Comparison of ENCODE assay signal across 15 cellular contexts in genomic region chrX:153537080-153537479, GRCh38. TPM values are rescaled to one million over a fixed set of nuclear protein-coding genes. Genes with fewer than 3 reads are reported as not detected.
A peak's percentile ranks its signal among the peaks of the same experiment; 100 is the strongest.
DNase-seq lines count a peak whose midpoint lies in the region; ATAC-seq and TF ChIP-seq lines count a peak whose summit lies in the region.
"Had no signal": no experiment of that assay in that cellular context is flagged by ENCODE, and none has a peak within 500 bp of the region (broad histone marks: within the 10 kb centered on the region; RNA-seq: fewer than 3 reads in every experiment).

No MANE protein-coding gene starts in this region.

- H3K27me3 ChIP-seq in layer of hippocampus (ENCODE audit: control insufficient read depth, insufficient read depth, low read length), result no peaks in the 10 kb centered on the region

- H3K27ac Mint-ChIP-seq in type B pancreatic cell, result no peak overlapping the region
- H3K27ac Mint-ChIP-seq: CD14-positive monocyte; CD8-positive, alpha-beta T cell; HFFc6 had no signal

- no peaks in the 10 kb centered on the region for H3K36me3 Mint-ChIP-seq in type B pancreatic cell
- H3K36me3 Mint-ChIP-seq: CD14-positive monocyte; CD8-positive, alpha-beta T cell had no signal

- H3K4me1 Mint-ChIP-seq in type B pancreatic cell (ENCODE audit: unreplicated experiment), result no peaks in the 10 kb centered on the region
- H3K4me1 Mint-ChIP-seq: CD14-positive monocyte had no signal

- DNase-seq in type B pancreatic cell (ENCODE audit: extremely low spot score, unreplicated experiment), result no peak
- no peak for DNase-seq in T1000 (lab: John Stamatoyannopoulos, UW)
- DNase-seq: CD8-positive, alpha-beta T cell; COR-L47; GF-D8; HCEC 1CT; HFFc6 had no signal

- H3K27me3 Mint-ChIP-seq in type B pancreatic cell, result no peaks in the 10 kb centered on the region

- H3K4me3 Mint-ChIP-seq in type B pancreatic cell, result no peak overlapping the region
- H3K4me3 Mint-ChIP-seq: CD14-positive monocyte; CD8-positive, alpha-beta T cell; HFFc6 had no signal

- H3K9me3 Mint-ChIP-seq in type B pancreatic cell, result no peaks in the 10 kb centered on the region
- H3K9me3 Mint-ChIP-seq: CD8-positive, alpha-beta T cell; HFFc6 had no signal

- TF ChIP-seq CTCF in type B pancreatic cell (conservative IDR thresholded peaks at IDR 0.05), result no peak

- H3K27ac ChIP-seq in angular gyrus (ENCODE audit: low read depth, low read length) (peak overlapping the region; percentile 30), layer of hippocampus (ENCODE audit: low read depth, low read length) (peak overlapping the region; percentile 1)
- H3K27ac ChIP-seq: A549 had no signal

- peak; percentile 5; the same call in 2 of the 3 replicates for ATAC-seq in SK-N-SH treated with all-trans-retinoic acid at 6 μM for 48 hours
- ATAC-seq in HG03432 (IDR thresholded peaks at IDR 0.05; ENCODE audit: unreplicated experiment), result no peak
- ATAC-seq: A549; CD8-positive, alpha-beta T cell; HepG2 had no signal

TF ChIP-seq in SK-N-SH treated with all-trans-retinoic acid at 6 μM for 48 hours, 23 proteins besides CTCF, POLR2A, EP300 and RAD21:
- TF ChIP-seq, protein P1, sequence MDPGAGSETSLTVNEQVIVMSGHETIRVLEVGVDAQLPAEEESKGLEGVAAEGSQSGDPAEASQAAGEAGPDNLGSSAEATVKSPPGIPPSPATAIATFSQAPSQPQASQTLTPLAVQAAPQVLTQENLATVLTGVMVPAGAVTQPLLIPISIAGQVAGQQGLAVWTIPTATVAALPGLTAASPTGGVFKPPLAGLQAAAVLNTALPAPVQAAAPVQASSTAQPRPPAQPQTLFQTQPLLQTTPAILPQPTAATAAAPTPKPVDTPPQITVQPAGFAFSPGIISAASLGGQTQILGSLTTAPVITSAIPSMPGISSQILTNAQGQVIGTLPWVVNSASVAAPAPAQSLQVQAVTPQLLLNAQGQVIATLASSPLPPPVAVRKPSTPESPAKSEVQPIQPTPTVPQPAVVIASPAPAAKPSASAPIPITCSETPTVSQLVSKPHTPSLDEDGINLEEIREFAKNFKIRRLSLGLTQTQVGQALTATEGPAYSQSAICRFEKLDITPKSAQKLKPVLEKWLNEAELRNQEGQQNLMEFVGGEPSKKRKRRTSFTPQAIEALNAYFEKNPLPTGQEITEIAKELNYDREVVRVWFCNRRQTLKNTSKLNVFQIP (CRISPR knock-in tag; IDR thresholded peaks at IDR 0.05; ENCODE audit: borderline replicate concordance, low read depth), result no peak
- TF ChIP-seq, protein P2, sequence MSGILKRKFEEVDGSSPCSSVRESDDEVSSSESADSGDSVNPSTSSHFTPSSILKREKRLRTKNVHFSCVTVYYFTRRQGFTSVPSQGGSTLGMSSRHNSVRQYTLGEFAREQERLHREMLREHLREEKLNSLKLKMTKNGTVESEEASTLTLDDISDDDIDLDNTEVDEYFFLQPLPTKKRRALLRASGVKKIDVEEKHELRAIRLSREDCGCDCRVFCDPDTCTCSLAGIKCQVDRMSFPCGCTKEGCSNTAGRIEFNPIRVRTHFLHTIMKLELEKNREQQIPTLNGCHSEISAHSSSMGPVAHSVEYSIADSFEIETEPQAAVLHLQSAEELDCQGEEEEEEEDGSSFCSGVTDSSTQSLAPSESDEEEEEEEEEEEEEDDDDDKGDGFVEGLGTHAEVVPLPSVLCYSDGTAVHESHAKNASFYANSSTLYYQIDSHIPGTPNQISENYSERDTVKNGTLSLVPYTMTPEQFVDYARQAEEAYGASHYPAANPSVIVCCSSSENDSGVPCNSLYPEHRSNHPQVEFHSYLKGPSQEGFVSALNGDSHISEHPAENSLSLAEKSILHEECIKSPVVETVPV (CRISPR knock-in tag; IDR thresholded peaks at IDR 0.05), result no peak
- TF ChIP-seq PPARA (CRISPR knock-in tag; IDR thresholded peaks at IDR 0.05; ENCODE audit: borderline replicate concordance), result no peak
- no peak for TF ChIP-seq SNAI2 (CRISPR knock-in tag; IDR thresholded peaks at IDR 0.05)
- TF ChIP-seq TSHZ2 (CRISPR knock-in tag; IDR thresholded peaks at IDR 0.05), result no peak
- TF ChIP-seq RARB (CRISPR knock-in tag; IDR thresholded peaks at IDR 0.05), result no peak
- TF ChIP-seq PATZ1 (CRISPR knock-in tag; IDR thresholded peaks at IDR 0.05; ENCODE audit: borderline replicate concordance), result no peak
- TF ChIP-seq GLIS3 (CRISPR knock-in tag; IDR thresholded peaks at IDR 0.05), result no peak
- no peak for TF ChIP-seq OSR1 (CRISPR knock-in tag; IDR thresholded peaks at IDR 0.05)
- TF ChIP-seq ESRRG (CRISPR knock-in tag; IDR thresholded peaks at IDR 0.05), result no peak
- no peak for TF ChIP-seq ISL1 (CRISPR knock-in tag; IDR thresholded peaks at IDR 0.05)
- no peak for TF ChIP-seq ZFP3 (CRISPR knock-in tag; IDR thresholded peaks at IDR 0.05)
- no peak for TF ChIP-seq TCF4 (CRISPR knock-in tag; IDR thresholded peaks at IDR 0.05; ENCODE audit: borderline replicate concordance)
- TF ChIP-seq CSDC2 (CRISPR knock-in tag; IDR thresholded peaks at IDR 0.05), result no peak
- TF ChIP-seq ZNF70 (CRISPR knock-in tag; IDR thresholded peaks at IDR 0.05), result no peak
- TF ChIP-seq CREB5 (CRISPR knock-in tag; IDR thresholded peaks at IDR 0.05; ENCODE audit: low read depth), result no peak

RNA-seq across cellular contexts. Expression of gene ATP2B3, which starts 19.6 kb away (rescaled TPM):
- total RNA-seq in type B pancreatic cell (ENCODE audit: low replicate concordance), result 0.26 and 0.43 TPM in 2 replicates
- total RNA-seq: CD8-positive, alpha-beta T cell; H4; HepG2; HFFc6 had no signal

RNA-seq across cellular contexts. Expression of gene BGN, which starts 42.3 kb away (rescaled TPM):
- 2.7 and 29.6 TPM in 2 replicates for total RNA-seq in type B pancreatic cell (ENCODE audit: low replicate concordance)
- total RNA-seq: CD8-positive, alpha-beta T cell; H4 had no signal
